21 cellular contexts compared by ENCODE assay signal in the genomic region with DNA sequence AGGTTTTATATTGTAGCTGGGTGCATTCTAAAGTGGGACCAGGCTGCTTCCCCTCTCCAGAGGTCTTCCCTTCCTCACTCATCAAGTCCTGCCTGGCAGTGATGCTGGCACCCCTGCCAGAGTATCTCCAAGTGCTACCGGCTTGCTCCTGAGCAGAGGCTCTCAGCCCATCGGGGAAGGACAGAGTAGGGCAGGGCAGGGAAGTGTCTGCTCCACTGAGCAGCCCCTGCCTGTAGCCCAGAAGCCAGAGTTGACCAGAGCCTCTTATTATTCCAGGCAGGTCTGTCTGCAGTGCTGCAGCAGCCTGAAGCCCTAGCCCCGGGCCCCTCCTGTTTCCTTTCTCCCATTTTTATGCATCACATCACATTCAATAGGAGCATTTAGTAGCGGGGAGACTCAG. TPM values are rescaled to one million over a fixed set of nuclear protein-coding genes. Genes with fewer than 3 reads are reported as not detected.
DNase-seq lines count a peak whose midpoint lies in the region; ATAC-seq and TF ChIP-seq lines count a peak whose summit lies in the region.
"Had no signal": no experiment of that assay in that cellular context is flagged by ENCODE, and none has a peak within 500 bp of the region (broad histone marks: within the 10 kb centered on the region; RNA-seq: fewer than 3 reads in every experiment).

No MANE protein-coding gene starts in this region.

- intact Hi-C loops in CD8-positive, alpha-beta T cell (cut with DNase I, micrococcal nuclease), result loop anchor here in 1 of 2 experiments (10.0 kb wide), 1 partner anchor 87 kb away; a partner anchor contains a TSS
- intact Hi-C loops in esophagus muscularis mucosa (cut with DNase I) (no loop called here), colonic mucosa (cut with DNase I) (no loop called here)

- no peak for TF ChIP-seq CTCF in CD8-positive, alpha-beta T cell (IDR thresholded peaks at IDR 0.05)
- no peak for TF ChIP-seq CTCF in esophagus muscularis mucosa (IDR thresholded peaks at IDR 0.05)
- TF ChIP-seq CTCF in neural crest cell (conservative IDR thresholded peaks at IDR 0.05), result no peak
- TF ChIP-seq CTCF in colonic mucosa (IDR thresholded peaks at IDR 0.05), result no peak

- CTCF ChIA-PET in CD8-positive, alpha-beta T cell (lab: Charles Lee), result interaction anchor here (0.6 to 2.8 kb wide), 3 partner anchors 22 to 52 kb away, joined by 3 to 13 read pairs (median 4); no protein-coding TSS in a partner anchor

- H3K27me3 ChIP-seq in CD8-positive, alpha-beta T cell (ENCODE audit: insufficient read depth, low read length), result no peaks in the 10 kb centered on the region
- H3K27me3 ChIP-seq in HUES64 (ENCODE audit: insufficient read depth, low read length) (no peaks in the 10 kb centered on the region), esophagus muscularis mucosa (no peaks in the 10 kb centered on the region), colonic mucosa (no peaks in the 10 kb centered on the region)
- H3K27me3 ChIP-seq: ascending aorta, SJSA1, tibial nerve had no signal

- H3K27ac ChIP-seq in CD8-positive, alpha-beta T cell (ENCODE audit: low read depth, low read length), result no peak overlapping the region
- H3K27ac ChIP-seq in HUES64 (ENCODE audit: low read depth, low read length) (peak overlapping the region; percentile 37; the same call in 1 of the 2 replicates), esophagus muscularis mucosa (replicated peaks in 1 of 4) (peak overlapping the region; percentile 81 to 95 (median 91)), colonic mucosa (no peak overlapping the region)
- H3K27ac ChIP-seq: ascending aorta, SJSA1, tibial nerve had no signal

- H3K9me3 ChIP-seq in CD8-positive, alpha-beta T cell (ENCODE audit: low read length), result no peaks in the 10 kb centered on the region
- H3K9me3 ChIP-seq in HUES64 (ENCODE audit: insufficient read depth, low read depth, low read length) (no peaks in the 10 kb centered on the region), esophagus muscularis mucosa (no peaks in the 10 kb centered on the region), colonic mucosa (no peaks in the 10 kb centered on the region)
- H3K9me3 ChIP-seq: ascending aorta, SJSA1, tibial nerve had no signal

- POLR2A ChIA-PET in CD8-positive, alpha-beta T cell (lab: Charles Lee), result no interaction called here

- peaks cover 61% of the 10 kb centered on the region for H3K4me1 ChIP-seq in CD8-positive, alpha-beta T cell (ENCODE audit: insufficient read depth, low read length)
- peaks cover 26% of the 10 kb centered on the region for H3K4me1 ChIP-seq in HUES64 (ENCODE audit: insufficient read depth, low read length)
- peaks cover 60 to 93% (median 90%) of the 10 kb centered on the region in 4 donors for H3K4me1 ChIP-seq in esophagus muscularis mucosa
- H3K4me1 ChIP-seq in colonic mucosa, result peaks cover 5% of the 10 kb centered on the region

- no peak overlapping the region for H3K4me3 ChIP-seq in CD8-positive, alpha-beta T cell (ENCODE audit: low read depth, low read length)
- H3K4me3 ChIP-seq in HUES64 (ENCODE audit: low read length) (no peak overlapping the region), esophagus muscularis mucosa (no peak overlapping the region), colonic mucosa (no peak overlapping the region)
- H3K4me3 ChIP-seq: ascending aorta, SJSA1, tibial nerve had no signal

- DNase-seq in CD8-positive, alpha-beta T cell, result no peak
- no peak for DNase-seq in esophagus muscularis mucosa (ENCODE audit: extremely low spot score)
- no peak for DNase-seq in neural crest cell (ENCODE audit: low read depth, low spot score)
- DNase-seq in NCI-H1930 (lab: John Stamatoyannopoulos, UW), result no peak
- no peak for DNase-seq in colonic mucosa
- no peak for DNase-seq in activated effector memory CD4-positive, alpha-beta T cell treated with anti-CD3 and anti-CD28 coated beads, Interleukin-2, amount 50 U/mL, for 16 hours
- DNase-seq: activated CD4-positive, alpha-beta T cell treated with anti-CD3 and anti-CD28 coated beads, Interleukin-2, amount 50 U/mL, for 48 hours; AML-193; cortex of kidney; erythroblast; mesenchymal stem cell; MM.1S; NCI-H187 treated with DMSO at 0.1 percent for 48 hours; NCI-H510A; occipital lobe had no signal

- no peak for ATAC-seq in CD8-positive, alpha-beta T cell
- no peak for ATAC-seq in HG03025 (IDR thresholded peaks at IDR 0.05; ENCODE audit: low FRiP score, unreplicated experiment)
- ATAC-seq: HepG2 had no signal

- H3K4me1 Mint-ChIP-seq in CD8-positive, alpha-beta T cell (ENCODE audit: low read depth), result peaks cover 65% of the 10 kb centered on the region
- H3K4me1 Mint-ChIP-seq in neural crest cell, result peaks cover 56% of the 10 kb centered on the region

- H3K27ac Mint-ChIP-seq in CD8-positive, alpha-beta T cell, result peak overlapping the region; percentile 69
- peak overlapping the region; percentile 89 for H3K27ac Mint-ChIP-seq in neural crest cell (ENCODE audit: unreplicated experiment)

- peaks cover 14% of the 10 kb centered on the region for H3K36me3 Mint-ChIP-seq in CD8-positive, alpha-beta T cell
- peaks cover 2% of the 10 kb centered on the region for H3K36me3 Mint-ChIP-seq in neural crest cell (ENCODE audit: low read depth)

- TF ChIP-seq EP300 in esophagus muscularis mucosa (IDR thresholded peaks at IDR 0.05), result no peak

- no peaks in the 10 kb centered on the region for H3K36me3 ChIP-seq in CD8-positive, alpha-beta T cell (ENCODE audit: insufficient read depth, low read length)
- peaks cover 3% of the 10 kb centered on the region; the same call in 1 of the 2 replicates for H3K36me3 ChIP-seq in HUES64 (ENCODE audit: insufficient read depth, low read length)
- peaks cover 2 to 8% (median 6%) of the 10 kb centered on the region in 4 donors for H3K36me3 ChIP-seq in esophagus muscularis mucosa
- H3K36me3 ChIP-seq in colonic mucosa, result no peaks in the 10 kb centered on the region

- WGBS in HUES64, result 48% methylated on average over 4 of the region's 4 CpGs
- 29% methylated on average over 4 of the region's 4 CpGs for WGBS in esophagus muscularis mucosa

- no peak for TF ChIP-seq POLR2A in esophagus muscularis mucosa (IDR thresholded peaks at IDR 0.05; ENCODE audit: low read depth)

- no peak overlapping the region for H3K4me3 Mint-ChIP-seq in CD8-positive, alpha-beta T cell
- H3K4me3 Mint-ChIP-seq in neural crest cell, result peak overlapping the region; percentile 72

- no peaks in the 10 kb centered on the region for H3K27me3 Mint-ChIP-seq in CD8-positive, alpha-beta T cell (ENCODE audit: low read depth)
- H3K27me3 Mint-ChIP-seq in neural crest cell (ENCODE audit: low read depth), result no peaks in the 10 kb centered on the region

- H3K9me3 Mint-ChIP-seq in CD8-positive, alpha-beta T cell, result no peaks in the 10 kb centered on the region
- no peaks in the 10 kb centered on the region for H3K9me3 Mint-ChIP-seq in neural crest cell

- no peak overlapping the region for H3K9ac ChIP-seq in HUES64 (ENCODE audit: low read depth, low read length)
- no peak overlapping the region for H3K9ac ChIP-seq in colonic mucosa (ENCODE audit: low read depth in 2 of 2, low read length in 2 of 2)

RNA-seq across cellular contexts. Expression of a gene that starts 51.1 kb away (rescaled TPM):
- 10 to 100 TPM; 10.6 to 12.0 TPM for total RNA-seq in CD8-positive, alpha-beta T cell
- polyA plus RNA-seq in HUES64 (2013, experiment 1 of 2), result 10.7 TPM
- polyA plus RNA-seq in HUES64 (2013, experiment 2 of 2), result 15.3 TPM
- total RNA-seq in esophagus muscularis mucosa, result 100 to 1,000 TPM; 177 to 395 (median 260) TPM
- 23.8 and 24.7 TPM in 2 replicates for total RNA-seq in neural crest cell
- 10 to 100 TPM; 10.5 to 57.6 TPM for total RNA-seq in colonic mucosa

Comparison
In these comparisons a context has a peak if more than half of its experiments do, and no peak if none do; other contexts are left out.
1. H3K27ac ChIP-seq: peak in HUES64 (single experiment) and esophagus muscularis mucosa (4 of 4); none in CD8-positive, alpha-beta T cell (single experiment) and colonic mucosa (single experiment).